ENCODE assay signal across 9 cellular contexts in genomic region chr9:72203205-72203803, GRCh38. TPM values are rescaled to one million over a fixed set of nuclear protein-coding genes. Genes with fewer than 3 reads are reported as not detected.
DNase-seq lines count a peak whose midpoint lies in the region; ATAC-seq and TF ChIP-seq lines count a peak whose summit lies in the region.
"Had no signal": no experiment of that assay in that cellular context is flagged by ENCODE, and none has a peak within 500 bp of the region (broad histone marks: within the 10 kb centered on the region; RNA-seq: fewer than 3 reads in every experiment).

No MANE protein-coding gene starts in this region.

- ATAC-seq in GM19395 (IDR thresholded peaks at IDR 0.05; ENCODE audit: unreplicated experiment): peak; percentile 61
- peak; percentile 54 for ATAC-seq in HG03342 (IDR thresholded peaks at IDR 0.05; ENCODE audit: unreplicated experiment)

- no peak overlapping the region for H3K4me3 Mint-ChIP-seq in activated T-helper 1 cell treated with anti-CD3 and anti-CD28 coated beads, Interleukin-12 subunit alpha, Interleukin-12 subunit beta, Interleukin-2, Interleukin-4 antibody, amounts not matched to agents 30 ng/mL and 10 ng/mL and 1 ng/mL, durations not matched to agents 14 hours and 24 hours and 36 hours
- H3K4me3 Mint-ChIP-seq in mesothelial cell of epicardium: no peak overlapping the region
- H3K4me3 Mint-ChIP-seq: activated naive CD8-positive, alpha-beta T cell had no signal

- H3K4me3 ChIP-seq in fibroblast of the aortic adventitia (ENCODE audit: low read depth, low read length): no peak overlapping the region

- intact Hi-C loops in activated T-helper 1 cell treated with anti-CD3 and anti-CD28 coated beads, Interleukin-12 subunit alpha, Interleukin-12 subunit beta, Interleukin-2, Interleukin-4 antibody, amounts not matched to agents 30 ng/mL and 10 ng/mL and 1 ng/mL, durations not matched to agents 14 hours and 24 hours and 36 hours (cut with micrococcal nuclease): loop anchor here (1.0 to 2.0 kb wide), 2 partner anchors 70 to 879 kb away; no protein-coding TSS in a partner anchor

- no peaks in the 10 kb centered on the region for H3K4me1 Mint-ChIP-seq in activated T-helper 1 cell treated with anti-CD3 and anti-CD28 coated beads, Interleukin-12 subunit alpha, Interleukin-12 subunit beta, Interleukin-2, Interleukin-4 antibody, amounts not matched to agents 30 ng/mL and 10 ng/mL and 1 ng/mL, durations not matched to agents 14 hours and 24 hours and 36 hours (ENCODE audit: low read depth)
- no peaks in the 10 kb centered on the region for H3K4me1 Mint-ChIP-seq in mesothelial cell of epicardium

- no peaks in the 10 kb centered on the region for H3K36me3 Mint-ChIP-seq in activated T-helper 1 cell treated with anti-CD3 and anti-CD28 coated beads, Interleukin-12 subunit alpha, Interleukin-12 subunit beta, Interleukin-2, Interleukin-4 antibody, amounts not matched to agents 30 ng/mL and 10 ng/mL and 1 ng/mL, durations not matched to agents 14 hours and 24 hours and 36 hours (ENCODE audit: low read depth)
- H3K36me3 Mint-ChIP-seq in mesothelial cell of epicardium: no peaks in the 10 kb centered on the region
- H3K36me3 Mint-ChIP-seq: activated naive CD8-positive, alpha-beta T cell had no signal

- peak; percentile 52 for DNase-seq in Daoy (ENCODE audit: low read depth)
- peak; percentile 61 for DNase-seq in RKO (ENCODE audit: low spot score)
- DNase-seq in fibroblast of the aortic adventitia (ENCODE audit: low read depth): peak; percentile 23
- DNase-seq in activated T-helper 1 cell treated with anti-CD3 and anti-CD28 coated beads, Interleukin-12 subunit alpha, Interleukin-12 subunit beta, Interleukin-2, Interleukin-4 antibody, amounts not matched to agents 30 ng/mL and 10 ng/mL and 1 ng/mL, durations not matched to agents 14 hours and 24 hours and 36 hours (ENCODE audit: low spot score): no peak
- no peak for DNase-seq in mesothelial cell of epicardium (ENCODE audit: low spot score in 2 of 2, unreplicated experiment in 2 of 2)
- DNase-seq in inferior parietal cortex (ENCODE audit: extremely low spot score): no peak

- peaks cover 3% of the 10 kb centered on the region for H3K27me3 Mint-ChIP-seq in activated T-helper 1 cell treated with anti-CD3 and anti-CD28 coated beads, Interleukin-12 subunit alpha, Interleukin-12 subunit beta, Interleukin-2, Interleukin-4 antibody, amounts not matched to agents 30 ng/mL and 10 ng/mL and 1 ng/mL, durations not matched to agents 14 hours and 24 hours and 36 hours (ENCODE audit: insufficient read depth)
- peaks cover 8% of the 10 kb centered on the region for H3K27me3 Mint-ChIP-seq in mesothelial cell of epicardium (ENCODE audit: low read depth)
- H3K27me3 Mint-ChIP-seq: activated naive CD8-positive, alpha-beta T cell had no signal

- TF ChIP-seq CTCF in fibroblast of the aortic adventitia (IDR thresholded peaks at IDR 0.05; ENCODE audit: insufficient read depth, low read length) (peak; percentile 59), mesothelial cell of epicardium (IDR thresholded peaks at IDR 0.05; ENCODE audit: unreplicated experiment) (no peak)

- no peaks in the 10 kb centered on the region for H3K9me3 Mint-ChIP-seq in activated T-helper 1 cell treated with anti-CD3 and anti-CD28 coated beads, Interleukin-12 subunit alpha, Interleukin-12 subunit beta, Interleukin-2, Interleukin-4 antibody, amounts not matched to agents 30 ng/mL and 10 ng/mL and 1 ng/mL, durations not matched to agents 14 hours and 24 hours and 36 hours
- no peaks in the 10 kb centered on the region for H3K9me3 Mint-ChIP-seq in mesothelial cell of epicardium

- no peak overlapping the region for H3K27ac Mint-ChIP-seq in activated T-helper 1 cell treated with anti-CD3 and anti-CD28 coated beads, Interleukin-12 subunit alpha, Interleukin-12 subunit beta, Interleukin-2, Interleukin-4 antibody, amounts not matched to agents 30 ng/mL and 10 ng/mL and 1 ng/mL, durations not matched to agents 14 hours and 24 hours and 36 hours
- no peak overlapping the region for H3K27ac Mint-ChIP-seq in mesothelial cell of epicardium
- H3K27ac Mint-ChIP-seq: activated naive CD8-positive, alpha-beta T cell had no signal

RNA-seq across cellular contexts. Expression of gene GDA, which starts 54.1 kb away (rescaled TPM):
- 1.0 and 3.7 TPM in 2 replicates for total RNA-seq in Daoy (2014; rRNA removed; shearing (Covaris generic))
- 0.90 TPM in 1 of 2 replicates, not detected in the other for total RNA-seq in fibroblast of the aortic adventitia (ENCODE audit: low replicate concordance)
- total RNA-seq in activated T-helper 1 cell treated with anti-CD3 and anti-CD28 coated beads, Interleukin-12 subunit alpha, Interleukin-12 subunit beta, Interleukin-2, Interleukin-4 antibody, amounts not matched to agents 30 ng/mL and 10 ng/mL and 1 ng/mL, durations not matched to agents 14 hours and 24 hours and 36 hours: not detected in 2 replicates
- 0.22 to 0.58 TPM (median 0.43 TPM) in 3 replicates for total RNA-seq in mesothelial cell of epicardium

Comparison
In these comparisons a context has a peak if more than half of its experiments do, and no peak if none do; other contexts are left out.
1. DNase-seq: peak in Daoy (single experiment), RKO (single experiment) and fibroblast of the aortic adventitia (single experiment); none in activated T-helper 1 cell treated with anti-CD3 and anti-CD28 coated beads, Interleukin-12 subunit alpha, Interleukin-12 subunit beta, Interleukin-2, Interleukin-4 antibody, amounts not matched to agents 30 ng/mL and 10 ng/mL and 1 ng/mL, durations not matched to agents 14 hours and 24 hours and 36 hours (single experiment), mesothelial cell of epicardium (0 of 2) and inferior parietal cortex (single experiment).